27 cellular contexts compared by ENCODE assay signal in the genomic region with DNA sequence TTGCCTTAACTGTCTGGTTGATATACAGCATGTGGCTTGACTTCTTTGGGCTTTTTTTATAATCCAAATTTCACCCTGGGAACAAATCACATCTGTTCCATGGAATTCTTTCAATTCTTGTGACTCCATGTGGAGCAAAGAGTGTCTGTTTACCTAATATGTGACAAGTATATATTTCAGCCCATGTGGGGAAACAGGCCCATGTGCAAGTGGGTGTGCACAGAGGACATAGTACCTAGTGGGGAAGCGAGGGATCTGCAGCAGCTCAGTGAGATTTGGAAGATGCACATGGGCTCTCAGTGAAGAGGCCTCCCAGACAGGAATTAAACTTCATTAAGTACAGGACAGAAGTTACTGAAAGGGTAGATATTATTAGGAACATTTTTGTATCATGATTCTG.
DNase-seq lines count a peak whose midpoint lies in the region; ATAC-seq and TF ChIP-seq lines count a peak whose summit lies in the region.
"Had no signal": no experiment of that assay in that cellular context is flagged by ENCODE, and none has a peak within 500 bp of the region (broad histone marks: within the 10 kb centered on the region; RNA-seq: fewer than 3 reads in every experiment).

No MANE protein-coding gene starts in this region.

- H3K4me1 Mint-ChIP-seq in activated naive CD8-positive, alpha-beta T cell treated with anti-CD3 and anti-CD28 coated beads, Interleukin-2, amount 50 U/mL, for 24 hours: no peaks in the 10 kb centered on the region
- H3K4me1 Mint-ChIP-seq: activated CD4-positive, alpha-beta T cell treated with anti-CD3 and anti-CD28 coated beads for 36 hours; stimulated activated effector memory CD8-positive, alpha-beta T cell treated with anti-CD3 and anti-CD28 coated beads, Interleukin-12 subunit alpha, Interleukin-12 subunit beta, amount 100 ng/mL, for 72 hours had no signal

- intact Hi-C loops in sciatic nerve (cut with DNase I): no loop called here

- peaks cover 2% of the 10 kb centered on the region for H3K27me3 Mint-ChIP-seq in activated naive CD8-positive, alpha-beta T cell treated with anti-CD3 and anti-CD28 coated beads, Interleukin-2, amount 50 U/mL, for 24 hours

- no peaks in the 10 kb centered on the region for H3K9me3 Mint-ChIP-seq in activated naive CD8-positive, alpha-beta T cell treated with anti-CD3 and anti-CD28 coated beads, Interleukin-2, amount 50 U/mL, for 24 hours
- H3K9me3 Mint-ChIP-seq: activated T-cell treated with anti-CD3 and anti-CD28 coated beads, Interleukin-2, amount 50 U/mL, for 4 hours; stimulated activated effector memory CD8-positive, alpha-beta T cell treated with anti-CD3 and anti-CD28 coated beads, Interleukin-12 subunit alpha, Interleukin-12 subunit beta, amount 100 ng/mL, for 72 hours; T-helper 1 cell treated with Interleukin-12 subunit alpha and Interleukin-12 subunit beta and Interleukin-4 antibody, amounts not matched to agents 30 μg/mL and 1 μg/mL, for 36 hours had no signal

- in situ Hi-C loops in GM13976 (cut with MboI; ENCODE audit: low sequenced_read_pairs, unreplicated experiment): no loop called here

- TF ChIP-seq CTCF in fibroblast of villous mesenchyme (IDR thresholded peaks at IDR 0.05; ENCODE audit: insufficient read depth, low read depth, low read length) (peak; percentile 16), GM13976 (IDR thresholded peaks at IDR 0.05; ENCODE audit: borderline replicate concordance, control extremely low read depth, extremely low read depth, insufficient read depth, missing control alignments) (no peak)

- ATAC-seq in sciatic nerve (peak; percentile 47), HG03108 (IDR thresholded peaks at IDR 0.05; ENCODE audit: unreplicated experiment) (no peak)
- ATAC-seq in activated naive CD8-positive, alpha-beta T cell treated with anti-CD3 and anti-CD28 coated beads, Interleukin-2, amount 50 U/mL, for 24 hours: no peak
- ATAC-seq: activated CD4-positive, alpha-beta T cell treated with anti-CD3 and anti-CD28 coated beads for 36 hours; activated T-cell treated with anti-CD3 and anti-CD28 coated beads, Interleukin-2, amount 50 U/mL, for 4 hours; Panc1; stimulated activated effector memory CD8-positive, alpha-beta T cell treated with anti-CD3 and anti-CD28 coated beads, Interleukin-12 subunit alpha, Interleukin-12 subunit beta, amount 100 ng/mL, for 72 hours had no signal

- no peaks in the 10 kb centered on the region for H3K36me3 Mint-ChIP-seq in activated naive CD8-positive, alpha-beta T cell treated with anti-CD3 and anti-CD28 coated beads, Interleukin-2, amount 50 U/mL, for 24 hours (ENCODE audit: low read depth)
- H3K36me3 Mint-ChIP-seq: stimulated activated effector memory CD8-positive, alpha-beta T cell treated with anti-CD3 and anti-CD28 coated beads, Interleukin-12 subunit alpha, Interleukin-12 subunit beta, amount 100 ng/mL, for 72 hours had no signal

- no peak overlapping the region for H3K4me3 ChIP-seq in fibroblast of villous mesenchyme (ENCODE audit: low read depth, low read length)
- H3K4me3 ChIP-seq: lung, smooth muscle cell had no signal

- H3K27ac Mint-ChIP-seq in activated naive CD8-positive, alpha-beta T cell treated with anti-CD3 and anti-CD28 coated beads, Interleukin-2, amount 50 U/mL, for 24 hours: no peak overlapping the region
- H3K27ac Mint-ChIP-seq: activated CD4-positive, alpha-beta T cell treated with anti-CD3 and anti-CD28 coated beads for 36 hours; stimulated activated effector memory CD8-positive, alpha-beta T cell treated with anti-CD3 and anti-CD28 coated beads, Interleukin-12 subunit alpha, Interleukin-12 subunit beta, amount 100 ng/mL, for 72 hours; T-helper 1 cell treated with Interleukin-12 subunit alpha and Interleukin-12 subunit beta and Interleukin-4 antibody, amounts not matched to agents 30 μg/mL and 1 μg/mL, for 36 hours had no signal

- DNase-seq in NCI-H748 (lab: John Stamatoyannopoulos, UW; ENCODE audit: unreplicated experiment) (peak; percentile 9), NCI-H748 treated with DMSO at 0.1 percent for 48 hours (lab: John Stamatoyannopoulos, UW) (no peak), NCI-H69 (lab: John Stamatoyannopoulos, UW) (peak; percentile 98), fibroblast of villous mesenchyme (ENCODE audit: low read depth) (no peak), sciatic nerve (ENCODE audit: low spot score) (no peak), GM13976 (ENCODE audit: low spot score) (no peak)
- no peak for DNase-seq in activated naive CD8-positive, alpha-beta T cell treated with anti-CD3 and anti-CD28 coated beads, Interleukin-2, amount 50 U/mL, for 24 hours
- DNase-seq: ACHN; activated CD4-positive, alpha-beta T cell treated with anti-CD3 and anti-CD28 coated beads for 36 hours; activated naive CD4-positive, alpha-beta T cell treated with Interleukin-2 at 50 U/mL for 16 hours; activated T-cell treated with anti-CD3 and anti-CD28 coated beads, Interleukin-2, amount 50 U/mL, for 4 hours; C1 segment of cervical spinal cord; caudate nucleus; dermis blood vessel endothelial cell; glutamatergic neuron; Karpas-422; kidney; MV-4-11; NCI-H187 treated with DMSO at 0.1 percent for 48 hours; NCI-H446; substantia nigra had no signal

- H3K4me3 Mint-ChIP-seq in activated naive CD8-positive, alpha-beta T cell treated with anti-CD3 and anti-CD28 coated beads, Interleukin-2, amount 50 U/mL, for 24 hours: no peak overlapping the region
- H3K4me3 Mint-ChIP-seq: activated CD4-positive, alpha-beta T cell treated with anti-CD3 and anti-CD28 coated beads for 36 hours; activated T-cell treated with anti-CD3 and anti-CD28 coated beads, Interleukin-2, amount 50 U/mL, for 4 hours; stimulated activated effector memory CD8-positive, alpha-beta T cell treated with anti-CD3 and anti-CD28 coated beads, Interleukin-12 subunit alpha, Interleukin-12 subunit beta, amount 100 ng/mL, for 72 hours; T-helper 1 cell treated with Interleukin-12 subunit alpha and Interleukin-12 subunit beta and Interleukin-4 antibody, amounts not matched to agents 30 μg/mL and 1 μg/mL, for 36 hours had no signal

Comparison
In these comparisons a context has a peak if more than half of its experiments do, and no peak if none do; other contexts are left out.
1. DNase-seq: peak in NCI-H748 (single experiment) and NCI-H69 (single experiment); none in NCI-H748 treated with DMSO at 0.1 percent for 48 hours (single experiment), fibroblast of villous mesenchyme (single experiment), sciatic nerve (single experiment), activated naive CD8-positive, alpha-beta T cell treated with anti-CD3 and anti-CD28 coated beads, Interleukin-2, amount 50 U/mL, for 24 hours (single experiment) and GM13976 (single experiment).